In the genomic region with DNA sequence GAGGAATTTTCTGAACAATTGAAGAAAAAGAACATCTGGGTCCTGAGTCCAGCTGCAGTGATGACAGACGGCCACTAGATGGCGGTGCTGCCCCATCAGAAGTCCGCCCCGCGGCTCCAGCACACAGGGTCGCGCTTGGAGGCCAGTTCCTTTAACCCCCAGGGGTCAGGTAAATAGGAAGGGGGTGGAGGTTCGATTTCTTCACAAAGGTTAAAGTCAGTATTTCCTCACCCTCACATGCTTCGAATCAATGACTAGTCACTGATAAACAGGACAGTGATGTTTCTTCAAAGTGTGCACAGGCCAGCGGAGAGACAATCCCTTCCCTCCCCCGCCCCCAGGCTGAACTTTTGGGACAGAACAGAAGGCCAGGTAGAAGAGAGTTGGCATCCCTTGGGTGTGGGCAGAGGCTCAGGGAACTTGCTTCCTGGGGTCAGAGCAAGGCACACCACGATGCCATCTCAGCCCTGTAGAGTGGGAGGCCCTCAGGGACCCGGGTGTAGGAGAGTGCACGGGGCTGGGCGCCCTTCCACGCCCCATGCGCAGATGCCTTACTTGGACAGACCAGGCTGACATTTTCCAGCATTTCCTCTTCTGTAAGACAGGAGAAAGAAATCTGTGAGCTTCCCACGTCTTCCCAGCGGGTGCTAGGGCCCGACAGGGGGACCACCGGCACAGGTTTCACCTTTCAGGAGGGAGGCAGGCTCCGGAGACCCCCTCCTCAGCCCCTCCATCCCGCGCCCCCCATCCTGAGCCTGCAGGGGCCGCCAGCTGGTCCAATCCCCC, we compare ENCODE assay signal across 8 cellular contexts. TPM values are rescaled to one million over a fixed set of nuclear protein-coding genes. Genes with fewer than 3 reads are reported as not detected.
A peak's percentile ranks its signal among the peaks of the same experiment; 100 is the strongest.
DNase-seq lines count a peak whose midpoint lies in the region; ATAC-seq and TF ChIP-seq lines count a peak whose summit lies in the region.

No MANE protein-coding gene starts in this region.

- TF ChIP-seq CTCF in IMR-90 (conservative IDR thresholded peaks at IDR 0.05; ENCODE audit: low read depth, low read length) = peak; percentile 93

- ATAC-seq in GM21423 (IDR thresholded peaks at IDR 0.05; ENCODE audit: unreplicated experiment) = peak; percentile 59
- peak; percentile 91 for ATAC-seq in IMR-90 (ENCODE audit: low read depth)

- H3K4me2 ChIP-seq in IMR-90 (ENCODE audit: low read depth, low read length) (no peak overlapping the region), skeletal muscle satellite cell (ENCODE audit: low read length) (peak overlapping the region; percentile 51)

- no peak overlapping the region for H4K5ac ChIP-seq in IMR-90 (ENCODE audit: low read depth, low read length)

- H3K9me3 ChIP-seq in IMR-90 (ENCODE audit: control insufficient read depth, insufficient read depth, low read length) (no peaks in the 10 kb centered on the region), iPS DF 6.9 (ENCODE audit: control insufficient read depth, insufficient read depth, low read length) (no peaks in the 10 kb centered on the region), skeletal muscle satellite cell (replicated peaks; ENCODE audit: low read length) (no peaks in the 10 kb centered on the region)

- H3K4me1 ChIP-seq in IMR-90 (ENCODE audit: control insufficient read depth, insufficient read depth, low read length) = no peaks in the 10 kb centered on the region
- peaks cover 6% of the 10 kb centered on the region; the same call in 1 of the 2 replicates for H3K4me1 ChIP-seq in iPS DF 6.9 (ENCODE audit: control insufficient read depth, insufficient read depth, low read length)
- peaks cover 10% of the 10 kb centered on the region for H3K4me1 ChIP-seq in skeletal muscle satellite cell (ENCODE audit: control insufficient read depth, insufficient read depth, low read length)

- no peak overlapping the region for H3K56ac ChIP-seq in IMR-90 (ENCODE audit: extremely low read depth, insufficient read depth, low read length)

- H2AK9ac ChIP-seq in IMR-90 (replicated peaks; ENCODE audit: low read depth, low read length, poor library complexity) = no peak overlapping the region

- H2AK5ac ChIP-seq in IMR-90 (ENCODE audit: low read depth, low read length) = no peak overlapping the region

- H3K27ac ChIP-seq in IMR-90 (ENCODE audit: insufficient read depth, low read length) (no peak overlapping the region), iPS DF 6.9 (ENCODE audit: low read length) (no peak overlapping the region)

- peak; percentile 88 for TF ChIP-seq RAD21 in IMR-90 (IDR thresholded peaks at IDR 0.05; ENCODE audit: low read length)

- H3K18ac ChIP-seq in IMR-90 (ENCODE audit: low read depth, low read length) = no peak overlapping the region

- intact Hi-C loops in IMR-90 (cut with micrococcal nuclease) = loop anchor here (1.0 to 10.0 kb wide), 6 partner anchors 75 to 1814 kb away; no protein-coding TSS in a partner anchor

- H3K14ac ChIP-seq in IMR-90 (replicated peaks; ENCODE audit: low read depth, low read length) = no peak overlapping the region

- dilution Hi-C loops in IMR-90 (cut with HindIII; ENCODE audit: low sequenced_read_pairs, unreplicated experiment) = no loop called here

- no peak overlapping the region for H4K8ac ChIP-seq in IMR-90 (ENCODE audit: low read depth in 2 of 2, low read length in 2 of 2)

- H3K36me3 ChIP-seq in IMR-90 (ENCODE audit: control insufficient read depth, insufficient read depth, low read length) (no peaks in the 10 kb centered on the region), iPS DF 6.9 (ENCODE audit: control insufficient read depth, insufficient read depth, low read length) (no peaks in the 10 kb centered on the region; the same call in 1 of the 2 replicates), skeletal muscle satellite cell (ENCODE audit: insufficient read depth, low read length) (no peaks in the 10 kb centered on the region)

- H4K91ac ChIP-seq in IMR-90 (ENCODE audit: insufficient read depth, low read depth, low read length) = no peak overlapping the region

- CTCF ChIA-PET in IMR-90 (lab: Yijun Ruan, JAX) = interaction anchor here (1.0 to 1.8 kb wide), 4 partner anchors 11 to 122 kb away, joined by 3 to 6 read pairs (median 3); no protein-coding TSS in a partner anchor

- no peaks in the 10 kb centered on the region for H3K79me1 ChIP-seq in IMR-90 (ENCODE audit: low read depth in 1 of 2, low read length in 2 of 2)

- H3K23ac ChIP-seq in IMR-90 (ENCODE audit: low read depth, low read length) = no peak overlapping the region

- in situ Hi-C loops in IMR-90 (cut with MboI; ENCODE audit: low sequenced_read_pairs) = no loop called here

- DNase-seq in EH (ENCODE audit: low read depth) (peak; percentile 48), IMR-90 (peak; percentile 31), T-helper 1 cell (peak in 4 of 5 donors; percentile 22 to 39 (median 30)), astrocyte of the hippocampus (ENCODE audit: low read depth, low spot score) (peak; percentile 77), iPS DF 6.9 (ENCODE audit: low read depth, low spot score) (peak; percentile 39), GF-D8 (lab: John Stamatoyannopoulos, UW) (no peak)

- H3K27me3 ChIP-seq in IMR-90 (ENCODE audit: control insufficient read depth, insufficient read depth, low read length) (peaks cover 2% of the 10 kb centered on the region; the same call in 1 of the 2 replicates), iPS DF 6.9 (ENCODE audit: control insufficient read depth, insufficient read depth, low read length) (peaks cover 5% of the 10 kb centered on the region; the same call in 1 of the 2 replicates), skeletal muscle satellite cell (ENCODE audit: control insufficient read depth, insufficient read depth, low read length) (peaks cover 37% of the 10 kb centered on the region)

- no peak overlapping the region for H2BK20ac ChIP-seq in IMR-90 (ENCODE audit: low read depth, low read length)

- peak overlapping the region; percentile 24 for H2AFZ ChIP-seq in IMR-90 (replicated peaks; ENCODE audit: low read length, poor library complexity)

- H3K9ac ChIP-seq in IMR-90 (ENCODE audit: low read depth, low read length) = no peak overlapping the region
- H3K9ac ChIP-seq in skeletal muscle satellite cell (ENCODE audit: low read depth, low read length) = no peak overlapping the region

- no peak overlapping the region for H2BK5ac ChIP-seq in IMR-90 (ENCODE audit: low read depth, low read length, poor library complexity, severe bottlenecking)

- no peak overlapping the region for H3K4me3 ChIP-seq in IMR-90 (ENCODE audit: insufficient read depth, low read depth, low read length)
- H3K4me3 ChIP-seq in iPS DF 6.9 (ENCODE audit: low read length) = peak overlapping the region; percentile 55; the same call in 1 of the 2 replicates
- H3K4me3 ChIP-seq in skeletal muscle satellite cell (ENCODE audit: low read length) = peak overlapping the region; percentile 21

- H2BK120ac ChIP-seq in IMR-90 (ENCODE audit: low read depth, low read length) = no peak overlapping the region

- H2BK15ac ChIP-seq in IMR-90 (ENCODE audit: low read depth, low read length) = no peak overlapping the region

- POLR2A ChIA-PET in IMR-90 (lab: Charles Lee; ENCODE audit: unreplicated experiment) = no interaction called here

- H3K9me1 ChIP-seq in IMR-90 (ENCODE audit: insufficient read depth, low read length) = no peaks in the 10 kb centered on the region

- BruUV-seq in IMR-90 (replicated peaks; lab: Mats Ljungman, UMichigan) = no TSS peak

- TF ChIP-seq POLR2A in IMR-90 (IDR thresholded peaks at IDR 0.05; ENCODE audit: low read depth, low read length) = no peak

- no peaks in the 10 kb centered on the region for H4K20me1 ChIP-seq in IMR-90 (ENCODE audit: insufficient read depth, low read length)

- 48% methylated on average over 2 of the region's 25 CpGs; no CpG with 5 or more reads in 1 of the 2 experiments for WGBS in IMR-90 (ENCODE audit: extremely low coverage in 2 of 2, insufficient read length in 1 of 2), 2 experiments
- WGBS in iPS DF 6.9 (ENCODE audit: insufficient coverage, insufficient read length) = no CpG with 5 or more reads among the region's 25 CpGs

- no peak overlapping the region for H3K4ac ChIP-seq in IMR-90 (ENCODE audit: low read depth, low read length)

TF ChIP-seq in IMR-90, 13 proteins besides CTCF, POLR2A, EP300 and RAD21:
- no peak for TF ChIP-seq CEBPB (IDR thresholded peaks at IDR 0.05; ENCODE audit: low read depth, low read length)
- peak; percentile 65 for TF ChIP-seq SMC3 (IDR thresholded peaks at IDR 0.05; ENCODE audit: low read depth, low read length)

RNA-seq across cellular contexts. Expression of a gene that starts 0.7 kb away (rescaled TPM):
- total RNA-seq in IMR-90 (2012; rRNA removed) = under 0.01 TPM in 2 replicates
- not detected in 2 replicates for polyA plus RNA-seq in IMR-90 (2012; rRNA removed)
- not detected in 2 replicates for polyA plus RNA-seq in IMR-90 (2012; cell fraction: cytosol; rRNA removed)
- polyA plus RNA-seq in IMR-90 (2012; cell fraction: nucleus; rRNA removed; ENCODE audit: low replicate concordance) = not detected in 2 replicates
- total RNA-seq in skeletal muscle satellite cell (2012; rRNA removed) = under 0.01 TPM in 2 replicates
